7 cellular contexts compared by ENCODE assay signal in genomic region chr10:88879754-88880286, GRCh38.
DNase-seq lines count a peak whose midpoint lies in the region; ATAC-seq lines count a peak whose summit lies in the region.

Gene STAMBPL1 (plus strand): TSS chr10:88880245. CDS start chr10:88901709, 21,464 bp downstream.

- peak within 1 kb of the TSS; percentile 96 for H3K4me3 ChIP-seq in effector memory CD4-positive, alpha-beta T cell (ENCODE audit: insufficient read depth, low read depth, low read length, poor library complexity, severe bottlenecking)
- H3K4me3 ChIP-seq in muscle layer of colon (ENCODE audit: low read depth in 1 of 2, low read length in 2 of 2), result peak within 1 kb of the TSS; percentile 76 to 93

- no peaks in the 10 kb centered on the region for H3K9me3 ChIP-seq in effector memory CD4-positive, alpha-beta T cell (ENCODE audit: control insufficient read depth, low read length)
- no peaks in the 10 kb centered on the region for H3K9me3 ChIP-seq in muscle layer of colon (ENCODE audit: low read length)

- no peaks in the 10 kb centered on the region for H3K27me3 Mint-ChIP-seq in stimulated activated memory B cell treated with anti-CD40 and anti-IgM and Interleukin-4, amounts not matched to agents 10 μg/mL and 1 μg/mL and 100 μg/mL, for 72 hours

- peak within 1 kb of the TSS; percentile 90 for H3K27ac Mint-ChIP-seq in stimulated activated memory B cell treated with anti-CD40 and anti-IgM and Interleukin-4, amounts not matched to agents 10 μg/mL and 1 μg/mL and 100 μg/mL, for 72 hours

- no peaks in the 10 kb centered on the region for H3K9me3 Mint-ChIP-seq in stimulated activated memory B cell treated with anti-CD40 and anti-IgM and Interleukin-4, amounts not matched to agents 10 μg/mL and 1 μg/mL and 100 μg/mL, for 72 hours

- peaks cover 18% of the 10 kb centered on the region for H3K4me1 ChIP-seq in effector memory CD4-positive, alpha-beta T cell (ENCODE audit: control insufficient read depth, insufficient read depth, low read length, poor library complexity, severe bottlenecking)
- H3K4me1 ChIP-seq in muscle layer of colon (ENCODE audit: insufficient read depth, low read length), result peaks cover 8% of the 10 kb centered on the region

- peak; percentile 40 for DNase-seq in NCI-H1694 (lab: John Stamatoyannopoulos, UW)
- peak; percentile 68 to 69 for DNase-seq in activated CD4-positive, alpha-beta T cell treated with anti-CD3 and anti-CD28 coated beads, Interleukin-2, amount 50 U/mL, for 4 hours
- peak; percentile 51 to 61 (median 53) for DNase-seq in effector memory CD4-positive, alpha-beta T cell

- H3K9ac ChIP-seq in muscle layer of colon (ENCODE audit: low read length), result peak within 1 kb of the TSS; percentile 68

- no peaks in the 10 kb centered on the region for H3K27me3 ChIP-seq in effector memory CD4-positive, alpha-beta T cell (replicated peaks; ENCODE audit: control insufficient read depth, insufficient read depth, low read length, poor library complexity, severe bottlenecking)
- no peaks in the 10 kb centered on the region for H3K27me3 ChIP-seq in muscle layer of colon (ENCODE audit: control insufficient read depth in 1 of 2, insufficient read depth in 2 of 2, low read length in 2 of 2)

- ATAC-seq in GM18517 (IDR thresholded peaks at IDR 0.05; ENCODE audit: unreplicated experiment) (peak; percentile 45), HG02642 (IDR thresholded peaks at IDR 0.05; ENCODE audit: poor library complexity, unreplicated experiment) (peak; percentile 59)
- ATAC-seq in stimulated activated memory B cell treated with anti-CD40 and anti-IgM and Interleukin-4, amounts not matched to agents 10 μg/mL and 1 μg/mL and 100 μg/mL, for 72 hours, result peak; percentile 81

- peak within 1 kb of the TSS; percentile 95 for H3K4me3 Mint-ChIP-seq in stimulated activated memory B cell treated with anti-CD40 and anti-IgM and Interleukin-4, amounts not matched to agents 10 μg/mL and 1 μg/mL and 100 μg/mL, for 72 hours

- no peaks in the 10 kb centered on the region for H3K36me3 ChIP-seq in effector memory CD4-positive, alpha-beta T cell (ENCODE audit: control insufficient read depth, insufficient read depth, low read length)
- no peaks in the 10 kb centered on the region for H3K36me3 ChIP-seq in muscle layer of colon (ENCODE audit: insufficient read depth, low read length)

- peak within 1 kb of the TSS; percentile 76 for H3K27ac ChIP-seq in effector memory CD4-positive, alpha-beta T cell (ENCODE audit: insufficient read depth, low read length, poor library complexity, severe bottlenecking)
- H3K27ac ChIP-seq in muscle layer of colon (ENCODE audit: low read depth, low read length), result peak within 1 kb of the TSS; percentile 79

- peaks cover 8% of the 10 kb centered on the region for H3K36me3 Mint-ChIP-seq in stimulated activated memory B cell treated with anti-CD40 and anti-IgM and Interleukin-4, amounts not matched to agents 10 μg/mL and 1 μg/mL and 100 μg/mL, for 72 hours

- peaks cover 38% of the 10 kb centered on the region for H3K4me1 Mint-ChIP-seq in stimulated activated memory B cell treated with anti-CD40 and anti-IgM and Interleukin-4, amounts not matched to agents 10 μg/mL and 1 μg/mL and 100 μg/mL, for 72 hours

Comparison
In these comparisons a context has a peak if more than half of its experiments do, and no peak if none do; other contexts are left out.
1. Peak in every context shown above with its lines: DNase-seq, ATAC-seq, H3K4me3 ChIP-seq and H3K27ac ChIP-seq.